In genomic region chr3:170864525-170865208, GRCh38 we compare ENCODE assay signal across 14 cellular contexts. TPM values are rescaled to one million over a fixed set of nuclear protein-coding genes. Genes with fewer than 3 reads are reported as not detected.
DNase-seq lines count a peak whose midpoint lies in the region; ATAC-seq and TF ChIP-seq lines count a peak whose summit lies in the region.
"Had no signal": no experiment of that assay in that cellular context is flagged by ENCODE, and none has a peak within 500 bp of the region (broad histone marks: within the 10 kb centered on the region; RNA-seq: fewer than 3 reads in every experiment).

No MANE protein-coding gene starts in this region.

- TF ChIP-seq CTCF in endodermal cell (conservative IDR thresholded peaks at IDR 0.05) (no peak), transverse colon (IDR thresholded peaks at IDR 0.05) (no peak), GM13977 (IDR thresholded peaks at IDR 0.05; ENCODE audit: extremely low read depth, insufficient read depth, missing control alignments) (no peak)

- H3K4me1 ChIP-seq in endodermal cell (ENCODE audit: control insufficient read depth, insufficient read depth, low read length) (no peaks in the 10 kb centered on the region), transverse colon (peaks cover 0 to 27% (median 22%) of the 10 kb centered on the region in 4 donors)

- H3K27ac Mint-ChIP-seq in stimulated activated naive CD8-positive, alpha-beta T cell treated with anti-CD3 and anti-CD28 coated beads, Interleukin-15, amount 100 ng/mL, for 72 hours, result no peak overlapping the region
- H3K27ac Mint-ChIP-seq in endodermal cell, result peak overlapping the region; percentile 26

- peaks cover 26% of the 10 kb centered on the region for H3K36me3 Mint-ChIP-seq in endodermal cell (ENCODE audit: low read depth)

- no peak overlapping the region for H3K4me3 ChIP-seq in endodermal cell (ENCODE audit: low read length)
- no peak overlapping the region for H3K4me3 ChIP-seq in transverse colon
- H3K4me3 ChIP-seq: upper lobe of right lung had no signal

- peak; percentile 21 for ATAC-seq in stimulated activated naive CD8-positive, alpha-beta T cell treated with anti-CD3 and anti-CD28 coated beads, Interleukin-15, Interleukin-2, amounts not matched to agents 100 U/mL and 50 U/mL, for 24 hours
- no peak for ATAC-seq in stimulated activated naive CD8-positive, alpha-beta T cell treated with anti-CD3 and anti-CD28 coated beads, Interleukin-15, amount 100 ng/mL, for 72 hours
- ATAC-seq: upper lobe of right lung had no signal

- H3K9ac ChIP-seq in endodermal cell (ENCODE audit: extremely low read depth, low read length, poor library complexity, severe bottlenecking), result no peak overlapping the region

- H3K36me3 ChIP-seq in endodermal cell (ENCODE audit: control insufficient read depth, insufficient read depth, low read length) (peaks cover 30% of the 10 kb centered on the region), transverse colon (peaks cover 0 to 30% (median 9%) of the 10 kb centered on the region in 4 donors)

- no peak for DNase-seq in stimulated activated naive CD8-positive, alpha-beta T cell treated with anti-CD3 and anti-CD28 coated beads, Interleukin-15, Interleukin-2, amounts not matched to agents 100 U/mL and 50 U/mL, for 24 hours
- no peak for DNase-seq in stimulated activated naive CD8-positive, alpha-beta T cell treated with anti-CD3 and anti-CD28 coated beads, Interleukin-15, amount 100 ng/mL, for 72 hours
- DNase-seq in RPMI7951 (ENCODE audit: low read depth) (peak; percentile 22), endodermal cell (peak; percentile 59), transverse colon (no peak), GM13977 (ENCODE audit: low spot score) (no peak), ureter (ENCODE audit: low spot score) (no peak)
- no peak for DNase-seq in activated CD4-positive, alpha-beta T cell treated with anti-CD3 and anti-CD28 coated beads for 48 hours
- DNase-seq: activated CD4-positive, alpha-beta T cell treated with anti-CD3 and anti-CD28 coated beads, Interleukin-2, amount 50 U/mL, for 4 hours; activated effector memory CD4-positive, alpha-beta T cell treated with Interleukin-2 at 50 U/mL for 16 hours; brain microvascular endothelial cell; effector memory CD4-positive, alpha-beta T cell; T-helper 2 cell; upper lobe of right lung had no signal

- H3K9me3 Mint-ChIP-seq in stimulated activated naive CD8-positive, alpha-beta T cell treated with anti-CD3 and anti-CD28 coated beads, Interleukin-15, amount 100 ng/mL, for 72 hours, result no peaks in the 10 kb centered on the region
- no peaks in the 10 kb centered on the region for H3K9me3 Mint-ChIP-seq in endodermal cell

- peak; percentile 24 for TF ChIP-seq POLR2A in transverse colon (IDR thresholded peaks at IDR 0.05)

- TF ChIP-seq EP300 in transverse colon (IDR thresholded peaks at IDR 0.05; ENCODE audit: low read depth), result no peak

- 92 to 100% methylated on average over 5 to 6 of the region's 6 CpGs for WGBS in endodermal cell (ENCODE audit: insufficient coverage in 1 of 2, insufficient read length in 1 of 2), 2 experiments
- WGBS in transverse colon (ENCODE audit: low coverage in 1 of 2), 2 donors, result 88 to 93% methylated on average over 6 of the region's 6 CpGs

- intact Hi-C loops in transverse colon (cut with DNase I; ENCODE audit: low total_unique reads), result no loop called here

- H3K27me3 ChIP-seq in endodermal cell (ENCODE audit: control insufficient read depth, insufficient read depth, low read length, poor library complexity, severe bottlenecking) (no peaks in the 10 kb centered on the region), transverse colon (no peaks in the 10 kb centered on the region)
- H3K27me3 ChIP-seq: brain microvascular endothelial cell, upper lobe of right lung had no signal

- peaks cover 10% of the 10 kb centered on the region for H3K4me1 Mint-ChIP-seq in stimulated activated naive CD8-positive, alpha-beta T cell treated with anti-CD3 and anti-CD28 coated beads, Interleukin-15, amount 100 ng/mL, for 72 hours
- peaks cover 9% of the 10 kb centered on the region for H3K4me1 Mint-ChIP-seq in endodermal cell

- H3K9me3 ChIP-seq in endodermal cell (ENCODE audit: control insufficient read depth, low read length) (no peaks in the 10 kb centered on the region), transverse colon (no peaks in the 10 kb centered on the region)
- H3K9me3 ChIP-seq: upper lobe of right lung had no signal

- no peak overlapping the region for H3K4me3 Mint-ChIP-seq in stimulated activated naive CD8-positive, alpha-beta T cell treated with anti-CD3 and anti-CD28 coated beads, Interleukin-15, amount 100 ng/mL, for 72 hours
- H3K4me3 Mint-ChIP-seq in endodermal cell, result no peak overlapping the region

- H3K27ac ChIP-seq in endodermal cell (ENCODE audit: low read depth, low read length) (no peak overlapping the region), transverse colon (no peak overlapping the region)
- H3K27ac ChIP-seq: brain microvascular endothelial cell, upper lobe of right lung had no signal

- no peaks in the 10 kb centered on the region for H3K27me3 Mint-ChIP-seq in stimulated activated naive CD8-positive, alpha-beta T cell treated with anti-CD3 and anti-CD28 coated beads, Interleukin-15, amount 100 ng/mL, for 72 hours
- H3K27me3 Mint-ChIP-seq in endodermal cell (ENCODE audit: insufficient read depth), result no peaks in the 10 kb centered on the region

- in situ Hi-C loops in transverse colon (cut with MboI; ENCODE audit: low pct_ligation_motif_present in 1 of 4, low pct_unique_long_range_greater_than_20kb in 1 of 4, low sequenced_read_pairs in 3 of 4) (no loop called here), GM13977 (cut with MboI; ENCODE audit: low pct_unique_long_range_greater_than_20kb, low sequenced_read_pairs, unreplicated experiment) (no loop called here)

RNA-seq across cellular contexts. Expression of gene RPL22L1, which starts 5.3 kb away (rescaled TPM):
- 241 and 277 TPM in 2 replicates for total RNA-seq in RPMI7951 (2014; rRNA removed; shearing (Covaris generic))
- 100 to 1,000 TPM in 1 of 2 donors, 10 to 100 TPM in 1; 98.0 to 119 TPM for total RNA-seq in endodermal cell
- polyA plus RNA-seq in endodermal cell (2013, experiment 1 of 2), result 125 TPM
- polyA plus RNA-seq in endodermal cell (2013, experiment 2 of 2), result 122 TPM
- 10 to 100 TPM in 3 of 4 donors, 1 to 10 TPM in 1; 6.0 to 48.3 (median 26.7) TPM for total RNA-seq in transverse colon
- 73.7 TPM for total RNA-seq in ureter

RNA-seq across cellular contexts. Expression of gene EIF5A2, which starts 43.8 kb away (rescaled TPM):
- total RNA-seq in RPMI7951 (2014; rRNA removed; shearing (Covaris generic)), result 16.7 and 18.5 TPM in 2 replicates
- total RNA-seq in endodermal cell, result 10 to 100 TPM in 1 of 2 donors, 1 to 10 TPM in 1; 8.4 to 12.4 TPM
- 6.4 TPM for polyA plus RNA-seq in endodermal cell (2013, experiment 1 of 2)
- polyA plus RNA-seq in endodermal cell (2013, experiment 2 of 2), result 7.7 TPM
- 10 to 100 TPM in 1 of 4 donors, 1 to 10 TPM in 3; 1.8 to 37.4 (median 3.3) TPM for total RNA-seq in transverse colon
- total RNA-seq in ureter, result 10.2 TPM

Comparison
In these comparisons a context has a peak if more than half of its experiments do, and no peak if none do; other contexts are left out.
1. DNase-seq: peak in RPMI7951 (single experiment) and endodermal cell (single experiment); none in stimulated activated naive CD8-positive, alpha-beta T cell treated with anti-CD3 and anti-CD28 coated beads, Interleukin-15, Interleukin-2, amounts not matched to agents 100 U/mL and 50 U/mL, for 24 hours (single experiment), stimulated activated naive CD8-positive, alpha-beta T cell treated with anti-CD3 and anti-CD28 coated beads, Interleukin-15, amount 100 ng/mL, for 72 hours (0 of 2), transverse colon (single experiment), GM13977 (single experiment), ureter (single experiment) and activated CD4-positive, alpha-beta T cell treated with anti-CD3 and anti-CD28 coated beads for 48 hours (single experiment).